In the genomic region with DNA sequence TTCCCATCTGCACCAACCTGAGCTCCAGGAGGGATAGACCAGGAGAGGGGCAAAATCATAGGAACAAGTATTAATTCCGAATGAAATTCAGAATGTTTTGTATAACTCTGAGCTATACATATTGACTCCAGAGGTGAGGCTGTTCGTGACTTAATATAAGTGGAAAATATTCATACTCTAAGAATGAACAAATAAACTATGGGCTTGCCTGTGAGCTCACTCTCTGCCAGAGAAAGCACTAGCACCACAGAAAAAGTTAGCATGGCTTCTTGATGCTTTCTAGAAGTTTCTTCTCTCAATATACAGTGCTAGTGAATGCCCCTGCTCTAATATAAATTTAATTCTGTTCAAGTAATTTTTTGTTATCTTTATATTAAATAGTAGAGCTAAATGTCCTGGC, we compare ENCODE assay signal across 9 cellular contexts.
"Had no signal": no experiment of that assay in that cellular context is flagged by ENCODE, and none has a peak within 500 bp of the region (broad histone marks: within the 10 kb centered on the region; RNA-seq: fewer than 3 reads in every experiment).

No MANE protein-coding gene starts in this region.

- FAIRE-seq: H1, H54, HepG2, K562 had no signal

- H3K4me3 ChIP-seq: GM23338, K562 had no signal

- H3K4me1 Mint-ChIP-seq: GM23338, H9 had no signal

- ATAC-seq: GM23338, HCT116, HepG2, K562 had no signal

- H3K9me3 Mint-ChIP-seq: GM23338 had no signal

- H3K27ac Mint-ChIP-seq: GM23338, H9, HFFc6 had no signal

- H3K4me2 ChIP-seq: GM23338 had no signal

- DNase-seq: H9, HFFc6, KG1 had no signal

- H3K4me3 Mint-ChIP-seq: GM23338, H9, HFFc6 had no signal

- H2AFZ ChIP-seq: GM23338 had no signal
